In the genomic region with DNA sequence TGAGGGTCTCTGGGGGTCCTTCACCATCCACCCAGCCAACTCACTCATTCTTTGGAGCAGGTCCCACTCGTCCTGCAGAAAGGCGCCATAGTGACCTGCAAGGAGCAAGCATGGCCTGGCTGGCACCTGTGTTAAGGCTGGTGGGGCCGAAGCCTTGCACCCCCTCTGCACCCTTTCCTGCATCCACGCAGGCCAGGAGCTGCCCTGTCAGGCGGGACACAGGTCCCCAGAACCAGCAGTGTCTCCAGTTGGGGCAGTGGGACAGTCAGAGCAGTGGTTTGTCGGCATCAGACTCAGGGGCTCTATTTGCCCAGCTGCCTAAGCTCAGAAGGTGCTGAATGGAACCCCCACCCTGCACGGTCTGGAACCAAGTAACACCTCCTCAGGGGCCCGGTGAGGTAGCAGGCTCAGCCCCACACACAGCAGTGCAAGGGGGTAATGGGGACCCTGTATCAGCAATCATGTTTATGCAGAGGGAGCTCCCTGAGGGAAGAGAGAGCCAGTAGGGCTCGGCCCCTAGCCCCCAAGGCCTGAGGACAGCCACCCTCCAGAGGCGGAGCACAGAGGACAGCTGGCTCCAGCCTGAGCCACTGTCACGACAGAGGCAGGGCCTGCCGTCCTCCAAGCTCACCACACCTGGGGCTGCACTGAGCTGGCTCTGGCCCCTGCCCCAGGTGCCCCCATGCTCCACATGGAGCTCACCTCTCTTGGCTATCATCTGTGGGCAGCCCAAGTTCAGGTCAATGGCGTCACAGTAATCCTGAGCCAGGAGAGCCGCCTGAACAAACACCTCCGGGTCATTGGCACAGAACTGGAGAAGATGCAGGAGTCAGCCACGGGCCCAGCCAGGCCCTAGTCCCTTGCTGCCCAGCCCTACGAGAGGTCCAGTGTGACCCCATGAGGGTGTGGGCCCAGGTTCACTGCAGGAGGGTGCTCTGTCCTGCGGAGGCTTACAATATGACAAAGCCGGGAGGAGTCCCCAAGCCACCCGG, we compare ENCODE assay signal across 1 cellular context.
TF ChIP-seq lines count a peak whose summit lies in the region.

No MANE protein-coding gene starts in this region.

TF ChIP-seq in liver, 16 proteins besides CTCF, POLR2A, EP300 and RAD21 (continued from another document):
- no peak for TF ChIP-seq ZBTB33 (IDR thresholded peaks at IDR 0.05)
- peak in 1 of 2 donors; percentile 33 for TF ChIP-seq GABPA (IDR thresholded peaks at IDR 0.05 in 1 of 2, conservative IDR thresholded peaks at IDR 0.05 in 1 of 2)
- no peak for TF ChIP-seq EGR1 (IDR thresholded peaks at IDR 0.05; ENCODE audit: low read depth in 2 of 2)
TF ChIP-seq in liver: peak in this region for 2.
